In genomic region chr6:21595951-21596378, GRCh38 we compare ENCODE assay signal across 8 cellular contexts. TPM values are rescaled to one million over a fixed set of nuclear protein-coding genes. Genes with fewer than 3 reads are reported as not detected.
DNase-seq lines count a peak whose midpoint lies in the region; ATAC-seq, FAIRE-seq and TF ChIP-seq lines count a peak whose summit lies in the region.

No MANE protein-coding gene starts in this region.

- DNase-seq in activated naive CD4-positive, alpha-beta T cell treated with anti-CD3 and anti-CD28 coated beads, Interleukin-2, amount 50 U/mL, for 16 hours: no peak
- DNase-seq in right cardiac atrium: peak; percentile 22 to 65 (median 63)
- no peak for DNase-seq in small intestine
- DNase-seq in epidermal melanocyte (ENCODE audit: insufficient read length, low spot score): no peak
- no peak for DNase-seq in HuH-7.5 (ENCODE audit: low spot score)
- no peak for DNase-seq in Kasumi-1 (lab: John Stamatoyannopoulos, UW)

- WGBS in right cardiac atrium: under 1% methylated on average over 28 of the region's 28 CpGs
- WGBS in small intestine, 3 donors: 0 to 2% (median 1%) methylated on average over 27 to 28 of the region's 28 CpGs

- peak overlapping the region; percentile 89 for H3K4me3 Mint-ChIP-seq in activated naive CD4-positive, alpha-beta T cell treated with anti-CD3 and anti-CD28 coated beads, Interleukin-2, amount 50 U/mL, for 24 hours

- no peak for FAIRE-seq in small intestine (lab: Jason Lieb, UNC)

- peak overlapping the region; percentile 86 for H3K27ac Mint-ChIP-seq in activated naive CD4-positive, alpha-beta T cell treated with anti-CD3 and anti-CD28 coated beads, Interleukin-2, amount 50 U/mL, for 24 hours

- H3K36me3 ChIP-seq in small intestine (ENCODE audit: control insufficient read depth in 2 of 2, insufficient read depth in 2 of 2, low read length in 2 of 2): no peaks in the 10 kb centered on the region

- H3K9me3 Mint-ChIP-seq in activated naive CD4-positive, alpha-beta T cell treated with anti-CD3 and anti-CD28 coated beads, Interleukin-2, amount 50 U/mL, for 24 hours: no peaks in the 10 kb centered on the region

- H3K4me1 Mint-ChIP-seq in activated naive CD4-positive, alpha-beta T cell treated with anti-CD3 and anti-CD28 coated beads, Interleukin-2, amount 50 U/mL, for 24 hours: peaks cover 19% of the 10 kb centered on the region

- H3K9me3 ChIP-seq in right cardiac atrium (ENCODE audit: control insufficient read depth, low read length) (no peaks in the 10 kb centered on the region), small intestine (ENCODE audit: control insufficient read depth, low read depth) (no peaks in the 10 kb centered on the region)

- intact Hi-C loops in right cardiac atrium (cut with DNase I): loop anchor here in 2 of 4 donors (10.0 kb wide), 1 partner anchor 549 kb away; no protein-coding TSS in a partner anchor

- ATAC-seq in right cardiac atrium: no peak

- H3K27me3 ChIP-seq in right cardiac atrium (ENCODE audit: control insufficient read depth, insufficient read depth): no peaks in the 10 kb centered on the region
- H3K27me3 ChIP-seq in small intestine (ENCODE audit: control insufficient read depth in 2 of 2, insufficient read depth in 2 of 2, low read length in 2 of 2): no peaks in the 10 kb centered on the region

- TF ChIP-seq CTCF in VCaP (conservative IDR thresholded peaks at IDR 0.05): no peak

- H3K4me1 ChIP-seq in right cardiac atrium (ENCODE audit: control insufficient read depth, insufficient read depth, low read length): peaks cover 2% of the 10 kb centered on the region
- H3K4me1 ChIP-seq in small intestine (ENCODE audit: control insufficient read depth in 2 of 2, insufficient read depth in 1 of 2, low read depth in 1 of 2, low read length in 1 of 2): no peaks in the 10 kb centered on the region

- H3K27ac ChIP-seq in VCaP: peak overlapping the region; percentile 98
- H3K27ac ChIP-seq in right cardiac atrium (ENCODE audit: low read length): peak overlapping the region; percentile 66
- H3K27ac ChIP-seq in small intestine (ENCODE audit: low read depth in 1 of 2, low read length in 1 of 2): peak overlapping the region; percentile 84 to 91

- H3K36me3 Mint-ChIP-seq in activated naive CD4-positive, alpha-beta T cell treated with anti-CD3 and anti-CD28 coated beads, Interleukin-2, amount 50 U/mL, for 24 hours: no peaks in the 10 kb centered on the region

- H3K4me3 ChIP-seq in right cardiac atrium (ENCODE audit: low read length) (peak overlapping the region; percentile 70), small intestine (ENCODE audit: low read depth in 1 of 2, low read length in 2 of 2) (peak overlapping the region; percentile 85 to 89)

- H3K27me3 Mint-ChIP-seq in activated naive CD4-positive, alpha-beta T cell treated with anti-CD3 and anti-CD28 coated beads, Interleukin-2, amount 50 U/mL, for 24 hours: peaks cover 41% of the 10 kb centered on the region

RNA-seq across cellular contexts. Expression of gene SOX4, which starts 2.4 kb away (rescaled TPM):
- 1 to 10 TPM; 4.8 to 8.7 (median 6.6) TPM for total RNA-seq in right cardiac atrium
- polyA plus RNA-seq in right cardiac atrium (2.9 TPM), small intestine (10 to 100 TPM in 1 of 3 donors, 1 to 10 TPM in 2; 3.8 to 23.4 (median 4.6) TPM)

Comparison
In these comparisons a context has a peak if more than half of its experiments do, and no peak if none do; other contexts are left out.
1. DNase-seq: peak in right cardiac atrium (3 of 3); none in activated naive CD4-positive, alpha-beta T cell treated with anti-CD3 and anti-CD28 coated beads, Interleukin-2, amount 50 U/mL, for 16 hours (single experiment), small intestine (single experiment), epidermal melanocyte (single experiment), HuH-7.5 (single experiment) and Kasumi-1 (0 of 2).
2. Peak in every context shown above with its lines, with median percentiles within 50 percentile points of each other: H3K27ac ChIP-seq.